Comparison of ENCODE assay signal across 32 cellular contexts in genomic region chr12:5203274-5203673, GRCh38.
"Had no signal": no experiment of that assay in that cellular context is flagged by ENCODE, and none has a peak within 500 bp of the region (broad histone marks: within the 10 kb centered on the region; RNA-seq: fewer than 3 reads in every experiment).

No MANE protein-coding gene starts in this region.

- H3K4me3 Mint-ChIP-seq: activated CD4-positive, alpha-beta T cell treated with anti-CD3 and anti-CD28 coated beads, Interleukin-2, amount 10 ng/mL, durations not matched to agents 24 days and 14 days; activated CD8-positive, alpha-beta T cell treated with anti-CD3 and anti-CD28 coated beads for 36 hours; activated naive CD8-positive, alpha-beta T cell treated with anti-CD3 and anti-CD28 coated beads for 36 hours; activated T-cell treated with anti-CD3 and anti-CD28 coated beads, Interleukin-2, amount 50 U/mL, for 72 hours; activated T-helper 17 cell treated with anti-CD3 and anti-CD28 coated beads, Interleukin-2, amount 50 U/mL, for 72 hours; central memory CD8-positive, alpha-beta T cell had no signal

- H3K36me3 ChIP-seq: cardiac muscle cell, Peyer's patch had no signal

- H3K9me3 Mint-ChIP-seq: activated CD4-positive, alpha-beta T cell treated with anti-CD3 and anti-CD28 coated beads, Interleukin-2, amount 10 ng/mL, durations not matched to agents 24 days and 14 days; activated CD8-positive, alpha-beta T cell treated with anti-CD3 and anti-CD28 coated beads for 36 hours; activated naive CD8-positive, alpha-beta T cell treated with anti-CD3 and anti-CD28 coated beads for 36 hours; activated T-cell treated with anti-CD3 and anti-CD28 coated beads, Interleukin-2, amount 50 U/mL, for 72 hours; central memory CD8-positive, alpha-beta T cell had no signal

- H3K4me1 ChIP-seq: Peyer's patch had no signal

- H3K27me3 ChIP-seq: cardiac muscle cell, Peyer's patch had no signal

- H3K9me3 ChIP-seq: Peyer's patch had no signal

- H3K27ac ChIP-seq: cardiac muscle cell, Peyer's patch, RWPE1 had no signal

- DNase-seq: activated CD4-positive, alpha-beta T cell treated with anti-CD3 and anti-CD28 coated beads, Interleukin-2, amount 10 ng/mL, durations not matched to agents 24 days and 14 days; activated CD4-positive, alpha-beta T cell treated with anti-CD3 and anti-CD28 coated beads, Interleukin-2, amount 50 U/mL, for 4 hours; activated CD8-positive, alpha-beta T cell treated with anti-CD3 and anti-CD28 coated beads for 36 hours; activated effector memory CD4-positive, alpha-beta T cell treated with anti-CD3 and anti-CD28 coated beads, Interleukin-2, amount 50 U/mL, for 16 hours; activated naive CD4-positive, alpha-beta T cell; activated naive CD4-positive, alpha-beta T cell treated with anti-CD3 and anti-CD28 coated beads, Interleukin-2, amount 50 U/mL, for 16 hours; activated naive CD8-positive, alpha-beta T cell treated with anti-CD3 and anti-CD28 coated beads for 36 hours; activated T-cell treated with anti-CD3 and anti-CD28 coated beads, Interleukin-2, amount 50 U/mL, for 1 hour; activated T-cell treated with anti-CD3 and anti-CD28 coated beads, Interleukin-2, amount 50 U/mL, for 72 hours; amniotic stem cell; aorta; Karpas-422; NCI-H1048; NCI-H1105 treated with DMSO at 0.1 percent for 48 hours; NCI-H1436; NCI-H1694; NCI-H1930; NCI-H2081 treated with DMSO at 0.1 percent for 48 hours; NCI-H226; NCI-H446 treated with DMSO at 0.1 percent for 48 hours; NCI-H524 treated with DMSO at 0.1 percent for 48 hours; PC-3; Peyer's patch; SW 1271; T-helper 1 cell; T-helper 2 cell; T-helper 9 cell had no signal

- H3K4me1 Mint-ChIP-seq: activated CD4-positive, alpha-beta T cell treated with anti-CD3 and anti-CD28 coated beads, Interleukin-2, amount 10 ng/mL, durations not matched to agents 24 days and 14 days; activated naive CD8-positive, alpha-beta T cell treated with anti-CD3 and anti-CD28 coated beads for 36 hours; activated T-helper 17 cell treated with anti-CD3 and anti-CD28 coated beads, Interleukin-2, amount 50 U/mL, for 72 hours; central memory CD8-positive, alpha-beta T cell had no signal

- ATAC-seq: activated CD8-positive, alpha-beta T cell treated with anti-CD3 and anti-CD28 coated beads for 36 hours; activated T-cell treated with anti-CD3 and anti-CD28 coated beads, Interleukin-2, amount 50 U/mL, for 72 hours; activated T-helper 17 cell treated with anti-CD3 and anti-CD28 coated beads, Interleukin-2, amount 50 U/mL, for 72 hours; PC-3; Right ventricle myocardium inferior had no signal

- H3K27ac Mint-ChIP-seq: activated CD4-positive, alpha-beta T cell treated with anti-CD3 and anti-CD28 coated beads, Interleukin-2, amount 10 ng/mL, durations not matched to agents 24 days and 14 days; activated CD8-positive, alpha-beta T cell treated with anti-CD3 and anti-CD28 coated beads for 36 hours; activated naive CD8-positive, alpha-beta T cell treated with anti-CD3 and anti-CD28 coated beads for 36 hours; activated T-cell treated with anti-CD3 and anti-CD28 coated beads, Interleukin-2, amount 50 U/mL, for 72 hours; activated T-helper 17 cell treated with anti-CD3 and anti-CD28 coated beads, Interleukin-2, amount 50 U/mL, for 72 hours had no signal

- H3K36me3 Mint-ChIP-seq: activated naive CD8-positive, alpha-beta T cell treated with anti-CD3 and anti-CD28 coated beads for 36 hours had no signal

- H3K4me3 ChIP-seq: cardiac muscle cell, Peyer's patch had no signal
